9 cellular contexts compared by ENCODE assay signal in the genomic region with DNA sequence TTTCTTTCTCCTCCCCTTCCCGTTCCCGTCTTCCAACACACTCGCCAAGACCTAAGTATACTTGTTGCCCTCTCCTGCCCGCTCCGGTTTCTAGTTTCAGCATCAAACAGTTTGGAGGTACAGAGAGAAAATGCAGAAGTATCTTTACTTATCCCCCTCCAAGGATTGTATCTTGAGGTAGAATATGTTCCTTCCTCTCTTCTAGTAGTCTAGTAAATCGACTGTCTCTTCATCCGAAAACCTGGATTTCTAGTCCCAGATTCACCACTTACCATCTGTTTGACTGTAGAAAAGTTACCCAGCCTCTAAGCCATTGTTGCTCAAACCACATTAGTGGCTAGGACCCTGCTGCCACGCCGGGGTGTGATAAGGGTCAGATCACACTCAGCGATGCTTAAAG. TPM values are rescaled to one million over a fixed set of nuclear protein-coding genes. Genes with fewer than 3 reads are reported as not detected.
DNase-seq lines count a peak whose midpoint lies in the region; ATAC-seq and TF ChIP-seq lines count a peak whose summit lies in the region.
"Had no signal": no experiment of that assay in that cellular context is flagged by ENCODE, and none has a peak within 500 bp of the region (broad histone marks: within the 10 kb centered on the region; RNA-seq: fewer than 3 reads in every experiment).

No MANE protein-coding gene starts in this region.

- H3K4me3 Mint-ChIP-seq in CD14-positive monocyte: peak overlapping the region; percentile 96 to 97
- H3K4me3 Mint-ChIP-seq in neural progenitor cell: peak overlapping the region; percentile 99

- DNase-seq in CD14-positive monocyte (ENCODE audit: low spot score) (no peak), NB4 (ENCODE audit: low read depth) (no peak), neural progenitor cell (ENCODE audit: low spot score) (no peak), Kasumi-1 (lab: John Stamatoyannopoulos, UW) (no peak), NCI-H345 treated with DMSO at 0.1 percent for 48 hours (lab: John Stamatoyannopoulos, UW; ENCODE audit: unreplicated experiment) (no peak)

- no peaks in the 10 kb centered on the region for H3K9me3 ChIP-seq in ectodermal cell (ENCODE audit: control insufficient read depth, low read length)
- H3K9me3 ChIP-seq in neural progenitor cell (ENCODE audit: low read depth): no peaks in the 10 kb centered on the region

- H3F3A ChIP-seq in neural progenitor cell (ENCODE audit: low read depth): peaks cover 11% of the 10 kb centered on the region

- H3K9ac ChIP-seq in neural progenitor cell: peak overlapping the region; percentile 72

- H3K4me2 ChIP-seq in neural progenitor cell: peak overlapping the region; percentile 84

- H3K27ac Mint-ChIP-seq in CD14-positive monocyte (peak overlapping the region; percentile 95 to 98 (median 96)), neural progenitor cell (peak overlapping the region; percentile 47)

- H3K36me3 Mint-ChIP-seq in CD14-positive monocyte: peaks cover 26 to 52% of the 10 kb centered on the region in 2 donors
- H3K36me3 Mint-ChIP-seq in neural progenitor cell: peaks cover 37% of the 10 kb centered on the region

- no peak overlapping the region for H2AFZ ChIP-seq in neural progenitor cell (replicated peaks)

- H3K4me1 ChIP-seq in ectodermal cell (ENCODE audit: control insufficient read depth, insufficient read depth, low read length) (peaks cover 10% of the 10 kb centered on the region), neural progenitor cell (peaks cover 4% of the 10 kb centered on the region)

- H3K9me3 Mint-ChIP-seq in CD14-positive monocyte: no peaks in the 10 kb centered on the region
- peaks cover 19% of the 10 kb centered on the region for H3K9me3 Mint-ChIP-seq in neural progenitor cell

- H3K27ac ChIP-seq in ectodermal cell (ENCODE audit: insufficient read depth, low read depth, low read length, poor library complexity, severe bottlenecking) (peak overlapping the region; percentile 92), neural progenitor cell (no peak overlapping the region)

- ATAC-seq in HG03196 (IDR thresholded peaks at IDR 0.05; ENCODE audit: unreplicated experiment) (no peak), HG03571 (IDR thresholded peaks at IDR 0.05; ENCODE audit: unreplicated experiment) (no peak)

- H3K36me3 ChIP-seq in ectodermal cell (ENCODE audit: control insufficient read depth, insufficient read depth, low read length) (peaks cover 7% of the 10 kb centered on the region), neural progenitor cell (no peaks in the 10 kb centered on the region)

- H3K4me1 Mint-ChIP-seq in CD14-positive monocyte (peaks cover 65% of the 10 kb centered on the region), neural progenitor cell (peaks cover 15% of the 10 kb centered on the region)

- intact Hi-C loops in CD14-positive monocyte (cut with micrococcal nuclease): loop anchor here (2.0 to 10.0 kb wide), 3 partner anchors 144 to 1086 kb away; a partner anchor contains a TSS

- peaks cover 78% of the 10 kb centered on the region for H3K79me2 ChIP-seq in neural progenitor cell (ENCODE audit: low read depth)

- H3K4me3 ChIP-seq in NB4 (ENCODE audit: low read depth, low read length): peak overlapping the region; percentile 92
- peak overlapping the region; percentile 91 for H3K4me3 ChIP-seq in ectodermal cell (ENCODE audit: insufficient read depth, low read depth, low read length)
- peak overlapping the region; percentile 58 for H3K4me3 ChIP-seq in neural progenitor cell

- WGBS in ectodermal cell, 2 experiments: 43 to 44% methylated on average over 10 of the region's 10 CpGs

- H3K27me3 Mint-ChIP-seq in CD14-positive monocyte (ENCODE audit: low read depth in 3 of 3) (peaks cover 0 to 1% (median 0%) of the 10 kb centered on the region in 3 donors), neural progenitor cell (ENCODE audit: insufficient read depth, low read depth) (peaks cover 4% of the 10 kb centered on the region)

- no peak for TF ChIP-seq POLR2A in NB4 (IDR thresholded peaks at IDR 0.05; ENCODE audit: extremely low read depth, insufficient read length)

- TF ChIP-seq CTCF in CD14-positive monocyte (IDR thresholded peaks at IDR 0.05) (no peak), NB4 (IDR thresholded peaks at IDR 0.05; ENCODE audit: low read depth, low read length) (no peak), neural progenitor cell (IDR thresholded peaks at IDR 0.05) (no peak)

- peaks cover 39% of the 10 kb centered on the region for H4K20me1 ChIP-seq in neural progenitor cell (ENCODE audit: low read depth)

- H3K27me3 ChIP-seq in ectodermal cell (ENCODE audit: control insufficient read depth, insufficient read depth, low read length, poor library complexity, severe bottlenecking): no peaks in the 10 kb centered on the region
- no peaks in the 10 kb centered on the region for H3K27me3 ChIP-seq in neural progenitor cell

RNA-seq across cellular contexts. Expression of a gene that starts 0.8 kb away (rescaled TPM):
- 100 to 1,000 TPM; 188 to 213 TPM for polyA plus RNA-seq in CD14-positive monocyte
- 114 TPM for polyA plus RNA-seq in ectodermal cell (2013, experiment 1 of 4)
- polyA plus RNA-seq in ectodermal cell (2013, experiment 2 of 4): 103 TPM
- polyA plus RNA-seq in ectodermal cell (2013, experiment 3 of 4): 86.2 TPM
- 106 TPM for polyA plus RNA-seq in ectodermal cell (2013, experiment 4 of 4)
- total RNA-seq in neural progenitor cell (ENCODE audit: low replicate concordance): 72.5 and 97.0 TPM in 2 replicates

RNA-seq across cellular contexts. Expression of a gene that starts 0.9 kb away (rescaled TPM):
- 1 to 10 TPM; 1.6 to 2.1 TPM for polyA plus RNA-seq in CD14-positive monocyte
- 10.4 TPM for polyA plus RNA-seq in ectodermal cell (2013, experiment 1 of 4)
- polyA plus RNA-seq in ectodermal cell (2013, experiment 2 of 4): 10.8 TPM
- polyA plus RNA-seq in ectodermal cell (2013, experiment 3 of 4): 8.6 TPM
- polyA plus RNA-seq in ectodermal cell (2013, experiment 4 of 4): 11.6 TPM
- total RNA-seq in neural progenitor cell (ENCODE audit: low replicate concordance): 12.2 and 14.6 TPM in 2 replicates

RNA-seq across cellular contexts. Expression of a gene that starts 11.8 kb away (rescaled TPM):
- polyA plus RNA-seq in CD14-positive monocyte: not detected
- not detected for polyA plus RNA-seq in ectodermal cell (2013, experiment 1 of 4)
- polyA plus RNA-seq in ectodermal cell (2013, experiment 2 of 4): not detected
- polyA plus RNA-seq in ectodermal cell (2013, experiment 3 of 4): not detected
- not detected for polyA plus RNA-seq in ectodermal cell (2013, experiment 4 of 4)
- not detected in 2 replicates for total RNA-seq in neural progenitor cell (ENCODE audit: low replicate concordance)
- total RNA-seq: cerebellum had no signal

RNA-seq across cellular contexts. Expression of a gene that starts 25.3 kb away (rescaled TPM):
- polyA plus RNA-seq in CD14-positive monocyte: not detected
- polyA plus RNA-seq in ectodermal cell (2013, experiment 1 of 4): 0.31 TPM
- 0.14 TPM for polyA plus RNA-seq in ectodermal cell (2013, experiment 2 of 4)
- polyA plus RNA-seq in ectodermal cell (2013, experiment 3 of 4): 0.16 TPM
- polyA plus RNA-seq in ectodermal cell (2013, experiment 4 of 4): 0.20 TPM
- 0.19 TPM in 1 of 2 replicates, not detected in the other for total RNA-seq in neural progenitor cell (ENCODE audit: low replicate concordance)

RNA-seq across cellular contexts. Expression of a gene that starts 31.1 kb away (rescaled TPM):
- polyA plus RNA-seq in CD14-positive monocyte: not detected
- polyA plus RNA-seq in ectodermal cell (2013, experiment 1 of 4): 0.54 TPM
- polyA plus RNA-seq in ectodermal cell (2013, experiment 2 of 4): 0.76 TPM
- polyA plus RNA-seq in ectodermal cell (2013, experiment 3 of 4): 0.91 TPM
- 0.73 TPM for polyA plus RNA-seq in ectodermal cell (2013, experiment 4 of 4)
- not detected in 2 replicates for total RNA-seq in neural progenitor cell (ENCODE audit: low replicate concordance)
